ENCODE assay signal across 30 cellular contexts in the genomic region with DNA sequence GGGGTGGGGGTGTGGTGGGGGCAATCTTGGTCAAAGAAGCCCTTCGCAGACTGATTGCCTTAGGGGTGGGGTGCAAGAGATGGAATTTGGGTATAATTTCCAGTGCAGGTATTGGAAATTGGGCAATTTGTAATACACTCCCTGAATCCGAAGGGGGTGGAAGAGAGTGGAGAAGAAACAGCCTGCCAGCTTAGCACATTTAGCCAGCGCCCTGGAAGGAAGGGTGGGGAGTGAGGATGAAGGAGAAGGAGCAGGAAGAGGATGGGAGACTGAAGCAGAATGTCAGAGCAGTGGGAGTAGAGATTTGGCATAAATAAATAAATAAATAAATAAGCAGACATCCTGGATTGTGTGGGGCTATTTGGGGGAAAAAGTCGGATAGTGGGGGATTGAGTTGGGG. TPM values are rescaled to one million over a fixed set of nuclear protein-coding genes. Genes with fewer than 3 reads are reported as not detected.
DNase-seq lines count a peak whose midpoint lies in the region; ATAC-seq and TF ChIP-seq lines count a peak whose summit lies in the region.
"Had no signal": no experiment of that assay in that cellular context is flagged by ENCODE, and none has a peak within 500 bp of the region (broad histone marks: within the 10 kb centered on the region; RNA-seq: fewer than 3 reads in every experiment).

No MANE protein-coding gene starts in this region.

- H3K4me1 ChIP-seq in MM.1S (ENCODE audit: low read length), result peaks cover 20% of the 10 kb centered on the region
- H3K4me1 ChIP-seq: BLaER1 had no signal

- H3K27me3 Mint-ChIP-seq in endothelial cell (ENCODE audit: unreplicated experiment) (no peaks in the 10 kb centered on the region), mesothelial cell of epicardium (ENCODE audit: low read depth) (peaks cover 51% of the 10 kb centered on the region)

- no peaks in the 10 kb centered on the region for H3K27me3 ChIP-seq in MM.1S (replicated peaks; ENCODE audit: insufficient read depth, low read length)
- H3K27me3 ChIP-seq: BLaER1 had no signal

- peak overlapping the region; percentile 89 for H3K4me3 ChIP-seq in SK-N-MC
- H3K4me3 ChIP-seq in MM.1S (ENCODE audit: low read length), result no peak overlapping the region
- H3K4me3 ChIP-seq: BLaER1, body of pancreas, esophagus squamous epithelium, gastrocnemius medialis, right lobe of liver had no signal

- no peak for ATAC-seq in stimulated activated naive CD8-positive, alpha-beta T cell treated with anti-CD3 and anti-CD28 coated beads, Interleukin-15, Interleukin-2, amounts not matched to agents 100 U/mL and 50 U/mL, for 24 hours
- ATAC-seq: body of pancreas; gastrocnemius medialis; naive thymus-derived CD4-positive, alpha-beta T cell; right lobe of liver had no signal

- TF ChIP-seq CTCF in endothelial cell (IDR thresholded peaks at IDR 0.05; ENCODE audit: unreplicated experiment), result no peak
- TF ChIP-seq CTCF in mesothelial cell of epicardium (IDR thresholded peaks at IDR 0.05; ENCODE audit: unreplicated experiment), result no peak
- no peak for TF ChIP-seq CTCF in MM.1S (IDR thresholded peaks at IDR 0.05; ENCODE audit: low read length)

- H4K20me1 ChIP-seq in MM.1S (ENCODE audit: insufficient read depth, low read length), result no peaks in the 10 kb centered on the region
- H4K20me1 ChIP-seq: BLaER1 had no signal

- H3K9me3 ChIP-seq in SK-N-MC (ENCODE audit: low read depth, low read length) (no peaks in the 10 kb centered on the region), MM.1S (replicated peaks; ENCODE audit: insufficient read depth, low read length) (no peaks in the 10 kb centered on the region)
- H3K9me3 ChIP-seq: BLaER1, body of pancreas, esophagus squamous epithelium, gastrocnemius medialis, right lobe of liver had no signal

- H3K79me2 ChIP-seq in MM.1S (ENCODE audit: low read length), result no peaks in the 10 kb centered on the region

- peak overlapping the region; percentile 83 for H3K4me3 Mint-ChIP-seq in endothelial cell (ENCODE audit: unreplicated experiment)
- peak overlapping the region; percentile 66 for H3K4me3 Mint-ChIP-seq in mesothelial cell of epicardium
- H3K4me3 Mint-ChIP-seq: activated naive CD8-positive, alpha-beta T cell treated with anti-CD3 and anti-CD28 coated beads for 36 hours; memory B cell; naive thymus-derived CD4-positive, alpha-beta T cell had no signal

- H3K27ac Mint-ChIP-seq in endothelial cell (ENCODE audit: unreplicated experiment), result no peak overlapping the region
- H3K27ac Mint-ChIP-seq in mesothelial cell of epicardium, result no peak overlapping the region
- H3K27ac Mint-ChIP-seq: activated naive CD8-positive, alpha-beta T cell treated with anti-CD3 and anti-CD28 coated beads for 36 hours; memory B cell; naive thymus-derived CD4-positive, alpha-beta T cell had no signal

- H3K4me1 Mint-ChIP-seq in endothelial cell (ENCODE audit: unreplicated experiment) (peaks cover 32% of the 10 kb centered on the region), mesothelial cell of epicardium (peaks cover 18% of the 10 kb centered on the region)

- H3F3A ChIP-seq in MM.1S (ENCODE audit: insufficient read depth, low read length), result peaks cover 10% of the 10 kb centered on the region

- DNase-seq in G401 (ENCODE audit: low spot score) (peak; percentile 76), SK-N-MC (ENCODE audit: low read depth, low spot score) (no peak), endothelial cell (ENCODE audit: low spot score) (no peak), mesothelial cell of epicardium (ENCODE audit: low spot score in 2 of 2, unreplicated experiment in 2 of 2) (no peak), MM.1S (no peak), SKM-1 (lab: John Stamatoyannopoulos, UW; ENCODE audit: unreplicated experiment) (no peak)
- no peak for DNase-seq in stimulated activated naive CD8-positive, alpha-beta T cell treated with anti-CD3 and anti-CD28 coated beads, Interleukin-15, Interleukin-2, amounts not matched to agents 100 U/mL and 50 U/mL, for 24 hours
- DNase-seq in activated CD4-positive, CD25-positive, alpha-beta regulatory T cell treated with anti-CD3 and anti-CD28 coated beads, Interleukin-2, amount 50 U/mL, for 72 hours, result no peak
- DNase-seq: ACHN; activated CD4-positive, alpha-beta T cell treated with anti-CD3 and anti-CD28 coated beads, Interleukin-2, amount 50 U/mL, for 1 hour; activated CD8-positive, alpha-beta memory T cell treated with anti-CD3 and anti-CD28 coated beads, Interleukin-2, amount 50 U/mL, for 48 hours; activated naive CD8-positive, alpha-beta T cell treated with anti-CD3 and anti-CD28 coated beads for 36 hours; body of pancreas; COR-L47; DMS79 treated with DMSO at 0.1 percent for 48 hours; effector memory CD4-positive, alpha-beta T cell; esophagus squamous epithelium; gastrocnemius medialis; HCEC 1CT; naive thymus-derived CD4-positive, alpha-beta T cell; NCI-H1092; NCI-H1930; NCI-H2227 treated with DMSO at 0.1 percent for 48 hours; right lobe of liver; stimulated activated CD4-positive, alpha-beta T cell treated with anti-CD3 and anti-CD28 coated beads, Interleukin-4, amount 100 ng/mL, for 4 hours; stimulated activated naive CD4-positive, alpha-beta T cell treated with Interleukin-2 at 50 U/mL for 16 hours had no signal

- no peaks in the 10 kb centered on the region for H3K9me2 ChIP-seq in MM.1S (replicated peaks; ENCODE audit: insufficient read depth, low read length)

- H3K36me3 ChIP-seq in SK-N-MC (ENCODE audit: insufficient read depth, low read length), result no peaks in the 10 kb centered on the region
- H3K36me3 ChIP-seq in MM.1S (replicated peaks; ENCODE audit: insufficient read depth, low read length), result no peaks in the 10 kb centered on the region
- H3K36me3 ChIP-seq: BLaER1, esophagus squamous epithelium, gastrocnemius medialis, right lobe of liver had no signal

- in situ Hi-C loops in G401 (cut with HindIII; ENCODE audit: low sequenced_read_pairs), result no loop called here

- H3K36me3 Mint-ChIP-seq in endothelial cell (ENCODE audit: low read depth, unreplicated experiment) (no peaks in the 10 kb centered on the region), mesothelial cell of epicardium (no peaks in the 10 kb centered on the region)
- H3K36me3 Mint-ChIP-seq: activated naive CD8-positive, alpha-beta T cell treated with anti-CD3 and anti-CD28 coated beads for 36 hours; memory B cell; naive thymus-derived CD4-positive, alpha-beta T cell had no signal

- no peaks in the 10 kb centered on the region for H3K9me3 Mint-ChIP-seq in endothelial cell (ENCODE audit: unreplicated experiment)
- no peaks in the 10 kb centered on the region for H3K9me3 Mint-ChIP-seq in mesothelial cell of epicardium
- H3K9me3 Mint-ChIP-seq: activated naive CD8-positive, alpha-beta T cell treated with anti-CD3 and anti-CD28 coated beads for 36 hours; memory B cell; naive thymus-derived CD4-positive, alpha-beta T cell had no signal

- H3K27ac ChIP-seq in SK-N-MC, result no peak overlapping the region
- H3K27ac ChIP-seq in MM.1S (ENCODE audit: low read length), result no peak overlapping the region
- H3K27ac ChIP-seq: BLaER1, body of pancreas, esophagus squamous epithelium, gastrocnemius medialis, right lobe of liver, VCaP had no signal

- no peak overlapping the region for H2AFZ ChIP-seq in MM.1S (ENCODE audit: low read length)

- H3K9ac ChIP-seq in SK-N-MC (ENCODE audit: insufficient read length) (no peak overlapping the region), MM.1S (ENCODE audit: low read length) (no peak overlapping the region)
- H3K9ac ChIP-seq: BLaER1 had no signal

- H3K4me2 ChIP-seq in MM.1S (ENCODE audit: low read depth, low read length), result no peak overlapping the region
- H3K4me2 ChIP-seq: BLaER1 had no signal

RNA-seq across cellular contexts. Expression of gene GAP43, which starts 1.6 kb away (rescaled TPM):
- not detected in 2 replicates for total RNA-seq in G401 (2014; rRNA removed; shearing (Covaris generic))
- 16.1 TPM for total RNA-seq in endothelial cell (ENCODE audit: unreplicated experiment)
- total RNA-seq in mesothelial cell of epicardium, result 4.2 to 6.1 TPM (median 5.7 TPM) in 3 replicates
- total RNA-seq: naive thymus-derived CD4-positive, alpha-beta T cell; OCI-LY7; right lobe of liver had no signal
